22 cellular contexts compared by ENCODE assay signal in the genomic region with DNA sequence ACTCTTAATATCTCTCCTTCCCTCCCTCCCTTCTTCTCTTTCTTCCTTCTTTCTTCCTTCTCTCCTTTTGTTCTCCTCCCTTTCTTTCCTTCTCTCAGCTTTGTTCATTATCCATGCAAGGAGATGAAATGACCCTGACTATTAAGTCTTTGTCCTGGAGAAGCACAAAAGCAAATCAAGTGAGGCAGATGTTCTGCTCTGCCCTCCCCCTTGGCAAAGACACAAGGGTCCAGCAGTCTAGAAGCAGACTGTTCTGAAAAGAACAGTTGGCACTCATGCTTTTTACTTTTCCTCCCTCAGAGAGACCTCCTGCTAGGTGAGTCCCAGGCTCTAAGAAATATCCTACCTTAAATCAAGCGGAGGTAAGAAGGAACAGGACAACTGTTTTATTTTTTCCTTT.
"Had no signal": no experiment of that assay in that cellular context is flagged by ENCODE, and none has a peak within 500 bp of the region (broad histone marks: within the 10 kb centered on the region; RNA-seq: fewer than 3 reads in every experiment).

No MANE protein-coding gene starts in this region.

- H3K4me1 Mint-ChIP-seq: stimulated activated effector memory CD8-positive, alpha-beta T cell treated with anti-CD3 and anti-CD28 coated beads, Interleukin-12 subunit alpha, Interleukin-12 subunit beta, amount 100 ng/mL, for 72 hours had no signal

- H3K36me3 ChIP-seq: esophagus muscularis mucosa, gastrocnemius medialis, ovary, tibial artery, upper lobe of right lung, vagina had no signal

- H3K27ac ChIP-seq: epithelial cell of prostate, esophagus muscularis mucosa, gastrocnemius medialis, ovary, tibial artery, upper lobe of right lung, vagina had no signal

- H3K27me3 ChIP-seq: esophagus muscularis mucosa, gastrocnemius medialis, ovary, tibial artery, upper lobe of right lung, vagina had no signal

- H3K9me3 ChIP-seq: esophagus muscularis mucosa, gastrocnemius medialis, ovary, tibial artery, upper lobe of right lung, vagina had no signal

- H3K4me3 Mint-ChIP-seq: naive thymus-derived CD4-positive, alpha-beta T cell; nephron progenitor cell; stimulated activated effector memory CD8-positive, alpha-beta T cell treated with anti-CD3 and anti-CD28 coated beads, Interleukin-12 subunit alpha, Interleukin-12 subunit beta, amount 100 ng/mL, for 72 hours had no signal

- H3K4me3 ChIP-seq: esophagus muscularis mucosa, gastrocnemius medialis, lung, ovary, smooth muscle cell, tibial artery, upper lobe of right lung, vagina had no signal

- H3K27ac Mint-ChIP-seq: naive thymus-derived CD4-positive, alpha-beta T cell; nephron progenitor cell; progenitor cell of endocrine pancreas; stimulated activated effector memory CD8-positive, alpha-beta T cell treated with anti-CD3 and anti-CD28 coated beads, Interleukin-12 subunit alpha, Interleukin-12 subunit beta, amount 100 ng/mL, for 72 hours had no signal

- H3K9me3 Mint-ChIP-seq: nephron progenitor cell; stimulated activated effector memory CD8-positive, alpha-beta T cell treated with anti-CD3 and anti-CD28 coated beads, Interleukin-12 subunit alpha, Interleukin-12 subunit beta, amount 100 ng/mL, for 72 hours had no signal

- ATAC-seq: gastrocnemius medialis; left colon; left ventricle myocardium superior; naive thymus-derived CD4-positive, alpha-beta T cell; right cardiac atrium; stimulated activated effector memory CD8-positive, alpha-beta T cell treated with anti-CD3 and anti-CD28 coated beads, Interleukin-12 subunit alpha, Interleukin-12 subunit beta, amount 100 ng/mL, for 72 hours; stimulated activated naive CD8-positive, alpha-beta T cell treated with anti-CD3 and anti-CD28 coated beads, Interleukin-15, Interleukin-2, amounts not matched to agents 100 U/mL and 50 U/mL, for 24 hours; upper lobe of right lung had no signal

- H3K4me1 ChIP-seq: upper lobe of right lung, vagina had no signal

- H3K4me2 ChIP-seq: smooth muscle cell had no signal

- H3K36me3 Mint-ChIP-seq: naive thymus-derived CD4-positive, alpha-beta T cell; stimulated activated effector memory CD8-positive, alpha-beta T cell treated with anti-CD3 and anti-CD28 coated beads, Interleukin-12 subunit alpha, Interleukin-12 subunit beta, amount 100 ng/mL, for 72 hours had no signal

- DNase-seq: cortex of kidney; effector memory CD4-positive, alpha-beta T cell; gastrocnemius medialis; kidney; left colon; left ventricle myocardium superior; naive thymus-derived CD4-positive, alpha-beta T cell; nephron progenitor cell; ovary; right cardiac atrium; stimulated activated CD4-positive, alpha-beta T cell treated with anti-CD3 and anti-CD28 coated beads, Interleukin-4, amount 100 ng/mL, for 1 hour; stimulated activated CD8-positive, alpha-beta memory T cell treated with anti-CD3 and anti-CD28 coated beads, Interleukin-4, amount 100 ng/mL, for 48 hours; stimulated activated naive CD8-positive, alpha-beta T cell treated with anti-CD3 and anti-CD28 coated beads, Interleukin-15, Interleukin-2, amounts not matched to agents 100 U/mL and 50 U/mL, for 24 hours; tibial artery; upper lobe of right lung had no signal
